8 cellular contexts compared by ENCODE assay signal in the genomic region with DNA sequence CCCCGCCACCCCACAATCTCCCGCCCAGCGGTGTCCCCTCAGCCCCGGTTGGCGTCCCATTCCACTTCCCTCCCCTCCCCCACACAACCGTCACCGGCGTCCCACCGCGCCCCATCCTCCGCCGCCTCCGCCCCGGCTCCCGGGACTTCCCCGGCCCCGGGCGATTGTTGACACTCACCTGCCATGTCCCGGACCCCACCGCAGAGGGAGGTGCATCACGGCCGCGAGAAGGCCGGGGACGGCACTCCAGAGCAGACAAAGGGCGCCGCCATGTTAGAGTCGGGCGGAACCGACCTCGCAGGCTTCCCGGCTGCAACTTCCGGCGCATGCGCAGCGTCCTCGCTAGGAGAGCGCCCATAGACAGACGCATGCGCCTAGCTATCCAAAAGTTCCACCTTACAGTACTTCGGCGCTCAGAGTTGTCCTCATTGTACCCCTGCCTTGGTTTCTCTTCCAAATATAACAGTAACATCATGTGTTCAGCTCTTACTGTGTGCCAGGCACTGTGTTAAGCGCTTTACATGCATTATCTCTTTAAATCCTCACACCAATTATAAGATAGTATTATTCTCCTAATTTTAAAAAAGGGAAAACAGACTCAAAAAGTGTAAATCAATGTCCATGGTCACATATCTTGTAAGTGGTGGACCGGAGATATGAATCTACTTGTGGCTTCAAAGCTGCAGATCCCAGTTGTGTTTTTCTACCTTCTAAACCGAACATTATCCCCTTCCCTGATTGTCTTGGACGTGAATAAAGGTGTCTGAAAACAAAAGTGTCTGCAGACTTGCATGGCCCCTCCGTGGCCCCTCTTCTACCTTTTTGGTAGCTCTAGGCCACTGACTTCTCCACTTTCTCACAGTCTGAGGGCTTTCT. TPM values are rescaled to one million over a fixed set of nuclear protein-coding genes. Genes with fewer than 3 reads are reported as not detected.
DNase-seq lines count a peak whose midpoint lies in the region; ATAC-seq and TF ChIP-seq lines count a peak whose summit lies in the region.

ZBTB17 (minus strand) TSS at position 297 of the 876 bp plus-strand sequence. CDS start 27,606 bp downstream, outside the sequence.

- CTCF ChIA-PET in SK-N-SH (lab: Yijun Ruan, JAX), result interaction anchor here (0.7 to 2.2 kb wide), 15 partner anchors 16 to 184 kb away, joined by 3 to 13 read pairs (median 4); partner anchors contain the start of gene FAM131C

- H2AFZ ChIP-seq in SK-N-SH (ENCODE audit: low read depth), result peak within 1 kb of the TSS; percentile 87

- H3K36me3 ChIP-seq in SK-N-SH (replicated peaks in 1 of 2; ENCODE audit: control insufficient read depth in 1 of 2, insufficient read depth in 2 of 2, low read length in 1 of 2), result peaks cover 13 to 19% of the 10 kb centered on the region in 2 experiments

- peak within 1 kb of the TSS; percentile 72 to 83 for H3K27ac ChIP-seq in SK-N-SH (ENCODE audit: low read depth in 2 of 2, low read length in 1 of 2)

- no peak for TF ChIP-seq EP300 in SK-N-SH (IDR thresholded peaks at IDR 0.05; ENCODE audit: borderline replicate concordance in 1 of 2, low read depth in 1 of 2, low read length in 1 of 2)

- peaks cover 41% of the 10 kb centered on the region for H3K79me2 ChIP-seq in SK-N-SH (ENCODE audit: insufficient read depth)

- peaks cover 6% of the 10 kb centered on the region in 2 experiments; a peak in 3 of 4 replicates for H3K4me1 ChIP-seq in SK-N-SH (ENCODE audit: control insufficient read depth in 1 of 2, insufficient read depth in 2 of 2, low read depth in 1 of 2, low read length in 1 of 2)

- H3K9ac ChIP-seq in SK-N-SH, result peak within 1 kb of the TSS; percentile 78

- H3F3A ChIP-seq in SK-N-SH (replicated peaks; ENCODE audit: insufficient read depth), result peaks cover 10% of the 10 kb centered on the region

- H4K20me1 ChIP-seq in SK-N-SH (ENCODE audit: insufficient read depth), result peaks cover 24% of the 10 kb centered on the region; the same call in 1 of the 2 replicates

- H3K27me3 ChIP-seq in SK-N-SH (ENCODE audit: insufficient read depth), result no peaks in the 10 kb centered on the region

- no peak for TF ChIP-seq RAD21 in SK-N-SH (IDR thresholded peaks at IDR 0.05; ENCODE audit: low read length)

- POLR2A ChIA-PET in SK-N-SH (lab: Yijun Ruan, JAX), result interaction anchor here (0.6 to 1.5 kb wide), 2 partner anchors 19 to 181 kb away, joined by 3 to 4 read pairs; no protein-coding TSS in a partner anchor

- TF ChIP-seq CTCF in SK-N-SH (IDR thresholded peaks at IDR 0.05), result no peak

- H3K9me3 ChIP-seq in SK-N-SH, result no peaks in the 10 kb centered on the region

- peak; percentile 99 for DNase-seq in GM03348 (ENCODE audit: low spot score)
- DNase-seq in NCI-H1092 (lab: John Stamatoyannopoulos, UW), result peak; percentile 97
- DNase-seq in SK-N-SH, result peak; percentile 97
- peak; percentile 96 for DNase-seq in activated naive CD4-positive, alpha-beta T cell treated with anti-CD3 and anti-CD28 coated beads, Interleukin-2, amount 50 U/mL, for 16 hours
- peak; percentile 91 for DNase-seq in globus pallidus (ENCODE audit: low spot score)
- DNase-seq in nucleus accumbens (lab: John Stamatoyannopoulos, UW), result peak in 55 of 56 donors; percentile 47 to 94 (median 82)
- DNase-seq in superior temporal gyrus (ENCODE audit: extremely low spot score), result peak; percentile 96

- ATAC-seq in HG02571 (IDR thresholded peaks at IDR 0.05; ENCODE audit: unreplicated experiment), result peak; percentile 62

- H3K9me2 ChIP-seq in SK-N-SH, result no peaks in the 10 kb centered on the region

- peak within 1 kb of the TSS; percentile 95 for H3K4me2 ChIP-seq in SK-N-SH

- 6% methylated on average over 41 of the region's 47 CpGs for WGBS in SK-N-SH (ENCODE audit: low lambda C conversion rate)

- H3K4me3 ChIP-seq in SK-N-SH (ENCODE audit: low read depth in 2 of 2, low read length in 1 of 2), result peak within 1 kb of the TSS; percentile 73 to 80

TF ChIP-seq in SK-N-SH, 30 proteins besides CTCF, POLR2A, EP300 and RAD21 (continues in another document):
- TF ChIP-seq SMC3 (IDR thresholded peaks at IDR 0.05; ENCODE audit: low read depth, low read length) (no peak), GATA2 (CRISPR knock-in tag; IDR thresholded peaks at IDR 0.05) (no peak), YY1 (IDR thresholded peaks at IDR 0.05; ENCODE audit: low read depth) (peak; percentile 99), TAF1 (IDR thresholded peaks at IDR 0.05; ENCODE audit: borderline replicate concordance, low read depth, low read length) (peak; percentile 78), POLR2AphosphoS5 (IDR thresholded peaks at IDR 0.05; ENCODE audit: low read depth, low read length) (peak; percentile 65), RFX5 (IDR thresholded peaks at IDR 0.05; ENCODE audit: low read length) (no peak), MAX (IDR thresholded peaks at IDR 0.05; ENCODE audit: low read depth) (peak; percentile 54; the same call in 1 of the 2 replicates), USF1 (IDR thresholded peaks at IDR 0.05; ENCODE audit: borderline replicate concordance, low read depth) (no peak), TCF12 (IDR thresholded peaks at IDR 0.05) (no peak), REST (IDR thresholded peaks at IDR 0.05; ENCODE audit: low read depth, low read length) (0 out of 2 replicates have a peak, but pooled peaks have one; percentile 5), FOXJ3 (CRISPR knock-in tag; IDR thresholded peaks at IDR 0.05) (no peak), NRF1 (IDR thresholded peaks at IDR 0.05; ENCODE audit: low read depth, low read length) (peak; percentile 99), EZH2phosphoT487 (IDR thresholded peaks at IDR 0.05; ENCODE audit: borderline replicate concordance, low read depth) (no peak), FOXM1 (IDR thresholded peaks at IDR 0.05; ENCODE audit: low read depth) (no peak), GABPA (IDR thresholded peaks at IDR 0.05; ENCODE audit: low read depth) (peak; percentile 87), RXRA (IDR thresholded peaks at IDR 0.05; ENCODE audit: borderline replicate concordance, low read depth) (no peak), ZBTB33 (IDR thresholded peaks at IDR 0.05; ENCODE audit: borderline replicate concordance, low read depth) (no peak)
- TF ChIP-seq, protein P1, sequence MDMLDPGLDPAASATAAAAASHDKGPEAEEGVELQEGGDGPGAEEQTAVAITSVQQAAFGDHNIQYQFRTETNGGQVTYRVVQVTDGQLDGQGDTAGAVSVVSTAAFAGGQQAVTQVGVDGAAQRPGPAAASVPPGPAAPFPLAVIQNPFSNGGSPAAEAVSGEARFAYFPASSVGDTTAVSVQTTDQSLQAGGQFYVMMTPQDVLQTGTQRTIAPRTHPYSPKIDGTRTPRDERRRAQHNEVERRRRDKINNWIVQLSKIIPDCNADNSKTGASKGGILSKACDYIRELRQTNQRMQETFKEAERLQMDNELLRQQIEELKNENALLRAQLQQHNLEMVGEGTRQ (IDR thresholded peaks at IDR 0.05; ENCODE audit: borderline replicate concordance, low read depth, low read length), result no peak

RNA-seq across cellular contexts. Expression of gene ZBTB17, which starts in this region (rescaled TPM):
- polyA plus RNA-seq in SK-N-SH (2012; rRNA removed), result 54.1 and 56.4 TPM in 2 replicates
- 13.7 and 23.4 TPM in 2 replicates for polyA plus RNA-seq in SK-N-SH (2012; cell fraction: cytosol; rRNA removed)
- 205 and 268 TPM in 2 replicates for polyA plus RNA-seq in SK-N-SH (2012; cell fraction: nucleus; rRNA removed)

Comparison
In these comparisons a context has a peak if more than half of its experiments do, and no peak if none do; other contexts are left out.
1. Peak in every context shown above with its lines: DNase-seq, ATAC-seq, H3K4me3 ChIP-seq and H3K27ac ChIP-seq.